8 cellular contexts compared by ENCODE assay signal in the genomic region with DNA sequence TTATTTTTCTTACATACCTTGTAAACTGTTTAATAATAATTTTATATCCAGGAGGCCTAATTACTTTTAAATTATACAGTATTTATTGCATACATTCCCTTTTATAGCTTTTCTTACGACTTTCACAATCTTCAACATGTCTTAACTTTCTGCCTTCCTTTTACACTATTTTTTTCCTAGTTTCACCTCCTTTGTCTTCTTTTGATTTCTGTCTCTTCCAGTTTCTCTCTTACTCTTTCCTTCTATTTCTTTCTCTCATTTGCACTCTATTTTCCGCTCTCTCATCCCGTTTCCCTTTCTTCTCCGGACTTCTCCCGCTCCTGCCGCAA. TPM values are rescaled to one million over a fixed set of nuclear protein-coding genes. Genes with fewer than 3 reads are reported as not detected.
DNase-seq lines count a peak whose midpoint lies in the region; ATAC-seq, FAIRE-seq and TF ChIP-seq lines count a peak whose summit lies in the region.

No MANE protein-coding gene starts in this region.

- H3K4me3 ChIP-seq in HFF-Myc (replicated peaks; ENCODE audit: low read depth, low read length) (peak overlapping the region; percentile 58), adipocyte (ENCODE audit: low read length) (peak overlapping the region; percentile 79), iPS-18a (ENCODE audit: low read length) (peak overlapping the region; percentile 90), skin epidermis (peak overlapping the region; percentile 26 to 48 (median 36))

- no peaks in the 10 kb centered on the region for H3K9me3 ChIP-seq in adipocyte (ENCODE audit: control insufficient read depth, low read length)
- no peaks in the 10 kb centered on the region for H3K9me3 ChIP-seq in iPS-18a (ENCODE audit: control insufficient read depth, low read depth, low read length)

- TF ChIP-seq CTCF in HFF-Myc (IDR thresholded peaks at IDR 0.05; ENCODE audit: low read depth, low read length, missing control alignments) (no peak), omental fat pad (IDR thresholded peaks at IDR 0.05) (no peak)

- no peaks in the 10 kb centered on the region for H3K27me3 ChIP-seq in adipocyte (replicated peaks; ENCODE audit: control insufficient read depth, insufficient read depth, low read length)
- no peaks in the 10 kb centered on the region for H3K27me3 ChIP-seq in iPS-18a (ENCODE audit: control insufficient read depth, insufficient read depth, low read length)

- H3K4me1 ChIP-seq in adipocyte (ENCODE audit: control insufficient read depth, insufficient read depth, low read length) (peaks cover 20% of the 10 kb centered on the region), iPS-18a (ENCODE audit: control insufficient read depth, low read depth, low read length) (peaks cover 33% of the 10 kb centered on the region)

- H3K9ac ChIP-seq in adipocyte (ENCODE audit: low read length) (peak overlapping the region; percentile 83), iPS-18a (ENCODE audit: low read length) (peak overlapping the region; percentile 97)

- TF ChIP-seq POLR2A in GM12891 (IDR thresholded peaks at IDR 0.05; ENCODE audit: low read depth, low read length): no peak

- peak overlapping the region; percentile 98 for H3K27ac ChIP-seq in iPS-18a (ENCODE audit: low read length)
- H3K27ac ChIP-seq in skin epidermis: peak overlapping the region in 20 of 21 experiments; percentile 34 to 96 (median 80)

- no peak for FAIRE-seq in GM12891 (lab: Jason Lieb, UNC)

- no peak for DNase-seq in HFF-Myc (ENCODE audit: extremely low read depth, low read depth)
- no peak for DNase-seq in adipocyte (ENCODE audit: low read depth)
- DNase-seq in GM12891 (ENCODE audit: insufficient read length, low spot score): no peak
- DNase-seq in RPMI8226: no peak
- DNase-seq in NCI-H345 (lab: John Stamatoyannopoulos, UW): no peak
- no peak for DNase-seq in omental fat pad (ENCODE audit: low spot score)

- ATAC-seq in omental fat pad (ENCODE audit: low FRiP score): no peak

- H3K36me3 ChIP-seq in adipocyte (ENCODE audit: control insufficient read depth, insufficient read depth, low read length, severe bottlenecking): peaks cover 5% of the 10 kb centered on the region
- peaks cover 9% of the 10 kb centered on the region for H3K36me3 ChIP-seq in iPS-18a (ENCODE audit: control insufficient read depth, low read depth, low read length)

TF ChIP-seq in GM12891, 5 proteins besides CTCF, POLR2A, EP300 and RAD21:
- TF ChIP-seq SPI1 (IDR thresholded peaks at IDR 0.05; ENCODE audit: low read depth, low read length): no peak
- no peak for TF ChIP-seq TAF1 (IDR thresholded peaks at IDR 0.05; ENCODE audit: low read depth, low read length)
- no peak for TF ChIP-seq POU2F2 (IDR thresholded peaks at IDR 0.05; ENCODE audit: low read depth, low read length)
- TF ChIP-seq PAX5 (IDR thresholded peaks at IDR 0.05; ENCODE audit: insufficient read depth, low read length, severe bottlenecking): no peak
- no peak for TF ChIP-seq POLR2AphosphoS5 (IDR thresholded peaks at IDR 0.05; ENCODE audit: low read depth, low read length)

RNA-seq across cellular contexts. Expression of gene ZNF552, which starts 11.5 kb away (rescaled TPM):
- polyA plus RNA-seq in GM12891 (2012; ENCODE audit: low read depth, missing spikeins): 6.4 TPM
- 10 to 100 TPM in 1 of 4 donors, 1 to 10 TPM in 3; 5.7 to 17.3 (median 8.8) TPM for total RNA-seq in omental fat pad

RNA-seq across cellular contexts. Expression of gene ZNF587B, which starts 26.9 kb away (rescaled TPM):
- polyA plus RNA-seq in GM12891 (2012; ENCODE audit: low read depth, missing spikeins): 12.1 TPM
- 10 to 100 TPM; 12.7 to 39.0 (median 19.0) TPM for total RNA-seq in omental fat pad

RNA-seq across cellular contexts. Expression of gene ZNF586, which starts 33.8 kb away (rescaled TPM):
- 12.4 TPM for polyA plus RNA-seq in GM12891 (2012; ENCODE audit: low read depth, missing spikeins)
- total RNA-seq in omental fat pad: 10 to 100 TPM; 14.3 to 21.1 (median 17.4) TPM

RNA-seq across cellular contexts. Expression of gene ZNF587, which starts 46.4 kb away (rescaled TPM):
- polyA plus RNA-seq in GM12891 (2012; ENCODE audit: low read depth, missing spikeins): 6.0 TPM
- total RNA-seq in omental fat pad: 10 to 100 TPM; 11.8 to 36.3 (median 19.9) TPM

RNA-seq across cellular contexts. Expression of gene ZNF776, which starts 56.6 kb away (rescaled TPM):
- 8.2 TPM for polyA plus RNA-seq in GM12891 (2012; ENCODE audit: low read depth, missing spikeins)
- 10 to 100 TPM in 2 of 4 donors, 1 to 10 TPM in 2; 5.3 to 18.1 (median 10.1) TPM for total RNA-seq in omental fat pad

Comparison
In these comparisons a context has a peak if more than half of its experiments do, and no peak if none do; other contexts are left out.
1. H3K4me3 ChIP-seq: peak in every context shown above with its lines; median percentile 90 in iPS-18a; 79 in adipocyte; 58 in HFF-Myc; 36 in skin epidermis.